Comparison of ENCODE assay signal across 17 cellular contexts in the genomic region with DNA sequence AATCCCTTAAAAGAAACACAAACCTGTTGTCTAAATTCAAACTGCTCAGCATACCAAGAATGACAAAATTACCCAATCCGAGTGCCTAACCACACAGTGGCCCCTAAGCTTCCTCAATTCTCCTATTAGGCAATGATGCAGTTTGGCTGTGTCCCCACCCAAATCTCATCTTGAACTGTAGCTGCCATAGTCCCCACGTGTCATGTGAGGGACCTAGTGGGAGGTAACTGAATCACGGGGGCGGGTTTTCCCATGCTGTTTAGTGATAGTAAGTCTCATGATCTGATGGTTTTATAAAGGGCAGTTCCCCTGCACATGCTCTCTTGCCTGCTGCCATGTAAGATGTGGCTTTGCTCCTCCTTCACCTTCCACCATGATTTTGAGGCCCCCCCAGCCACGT. TPM values are rescaled to one million over a fixed set of nuclear protein-coding genes. Genes with fewer than 3 reads are reported as not detected.
DNase-seq lines count a peak whose midpoint lies in the region; ATAC-seq and TF ChIP-seq lines count a peak whose summit lies in the region.
"Had no signal": no experiment of that assay in that cellular context is flagged by ENCODE, and none has a peak within 500 bp of the region (broad histone marks: within the 10 kb centered on the region; RNA-seq: fewer than 3 reads in every experiment).

No MANE protein-coding gene starts in this region.

- no peak overlapping the region for H3K4me3 Mint-ChIP-seq in immature natural killer cell
- H3K4me3 Mint-ChIP-seq: activated T-cell treated with anti-CD3 and anti-CD28 coated beads, Interleukin-2, amount 50 U/mL, for 4 hours had no signal

- H3K27ac Mint-ChIP-seq in immature natural killer cell: no peak overlapping the region

- peaks cover 17 to 18% of the 10 kb centered on the region in 2 donors for H3K4me1 Mint-ChIP-seq in immature natural killer cell

- H3K27me3 ChIP-seq in upper lobe of right lung: no peaks in the 10 kb centered on the region
- H3K27me3 ChIP-seq: esophagus muscularis mucosa, pancreas, suprapubic skin had no signal

- peaks cover 95% of the 10 kb centered on the region for H3K36me3 ChIP-seq in upper lobe of right lung

- H3K9me3 ChIP-seq in upper lobe of right lung: no peaks in the 10 kb centered on the region
- H3K9me3 ChIP-seq: esophagus muscularis mucosa, pancreas, suprapubic skin had no signal

- TF ChIP-seq CTCF in cardiac fibroblast (IDR thresholded peaks at IDR 0.05; ENCODE audit: low read depth, low read length) (no peak), upper lobe of right lung (IDR thresholded peaks at IDR 0.05) (no peak)

- intact Hi-C loops in Right ventricle myocardium inferior (cut with DNase I) (no loop called here), cardiac septum (cut with DNase I) (no loop called here), upper lobe of right lung (cut with DNase I) (no loop called here)

- no peak overlapping the region for H3K27ac ChIP-seq in upper lobe of right lung
- H3K27ac ChIP-seq: esophagus muscularis mucosa, pancreas, suprapubic skin had no signal

- no peaks in the 10 kb centered on the region for H3K9me3 Mint-ChIP-seq in immature natural killer cell
- H3K9me3 Mint-ChIP-seq: activated T-cell treated with anti-CD3 and anti-CD28 coated beads, Interleukin-2, amount 50 U/mL, for 4 hours had no signal

- peaks cover 0 to 2% (median 0%) of the 10 kb centered on the region in 3 donors for H3K27me3 Mint-ChIP-seq in immature natural killer cell (ENCODE audit: low read depth in 3 of 3)

- no peak overlapping the region for H3K4me3 ChIP-seq in cardiac fibroblast (replicated peaks in 1 of 2; ENCODE audit: low read depth in 2 of 2, low read length in 2 of 2)
- H3K4me3 ChIP-seq in upper lobe of right lung: no peak overlapping the region
- H3K4me3 ChIP-seq: esophagus muscularis mucosa, pancreas, suprapubic skin had no signal

- H3K4me1 ChIP-seq in upper lobe of right lung: peaks cover 12% of the 10 kb centered on the region
- H3K4me1 ChIP-seq: pancreas had no signal

- DNase-seq in Right ventricle myocardium inferior (ENCODE audit: missing footprints) (peak; percentile 79), cardiac septum (ENCODE audit: low spot score) (no peak), cardiac fibroblast (ENCODE audit: low read depth in 2 of 2) (peak; percentile 44 to 48), iris pigment epithelial cell (ENCODE audit: low read depth) (peak; percentile 31), upper lobe of right lung (no peak), NCI-H1930 (lab: John Stamatoyannopoulos, UW) (no peak), immature natural killer cell (no peak)
- DNase-seq: activated CD4-positive, CD25-positive, alpha-beta regulatory T cell; activated T-cell treated with anti-CD3 and anti-CD28 coated beads, Interleukin-2, amount 50 U/mL, for 4 hours; midbrain; NK-92 treated with Interleukin-12 subunit alpha and Interleukin-12 subunit beta, amount 100 ng/mL, for 24 hours; stimulated activated CD4-positive, alpha-beta T cell treated with anti-CD3 and anti-CD28 coated beads, Interleukin-15, amount 100 ng/mL, for 24 hours had no signal

- peaks cover 18 to 57% (median 35%) of the 10 kb centered on the region in 3 donors for H3K36me3 Mint-ChIP-seq in immature natural killer cell

- ATAC-seq in Right ventricle myocardium inferior: peak; percentile 48
- ATAC-seq in upper lobe of right lung: peak; percentile 84
- no peak for ATAC-seq in GM21737 (IDR thresholded peaks at IDR 0.05; ENCODE audit: unreplicated experiment)
- ATAC-seq: activated T-cell treated with anti-CD3 and anti-CD28 coated beads, Interleukin-2, amount 50 U/mL, for 4 hours had no signal

RNA-seq across cellular contexts. Expression of gene PSAP, which starts 21.9 kb away (rescaled TPM):
- 1,777 TPM for total RNA-seq in Right ventricle myocardium inferior
- 1,123 TPM for total RNA-seq in cardiac septum
- total RNA-seq in upper lobe of right lung: 1,464 TPM
- 1,000 to 10,000 TPM in 1 of 3 donors, 100 to 1,000 TPM in 2; 690 to 1,091 (median 798) TPM for polyA plus RNA-seq in immature natural killer cell

RNA-seq across cellular contexts. Expression of gene VSIR, which starts 55.9 kb away (rescaled TPM):
- total RNA-seq in Right ventricle myocardium inferior (140 TPM), cardiac septum (63.0 TPM), upper lobe of right lung (128 TPM)
- 100 to 1,000 TPM; 183 to 376 (median 274) TPM for polyA plus RNA-seq in immature natural killer cell
- total RNA-seq: A673 had no signal

Comparison
In these comparisons a context has a peak if more than half of its experiments do, and no peak if none do; other contexts are left out.
1. DNase-seq: peak in Right ventricle myocardium inferior (single experiment), cardiac fibroblast (2 of 2) and iris pigment epithelial cell (single experiment); none in cardiac septum (single experiment), upper lobe of right lung (single experiment), NCI-H1930 (0 of 2) and immature natural killer cell (0 of 3).